ENCODE assay signal across 1 cellular context in genomic region chr11:125170001-125170405, GRCh38.
TF ChIP-seq lines count a peak whose summit lies in the region.

No MANE protein-coding gene starts in this region.

TF ChIP-seq in GM23338, 12 proteins besides CTCF, POLR2A, EP300 and RAD21 (continued from another document):
- TF ChIP-seq ZNF462 (CRISPR knock-in tag; IDR thresholded peaks at IDR 0.05) (no peak), STAT1 (IDR thresholded peaks at IDR 0.05; ENCODE audit: unreplicated experiment) (no peak), POLR2AphosphoS5 (IDR thresholded peaks at IDR 0.05; ENCODE audit: low read depth) (no peak), EZH2phosphoT487 (IDR thresholded peaks at IDR 0.05; ENCODE audit: unreplicated experiment) (no peak)
